21 cellular contexts compared by ENCODE assay signal in the genomic region with DNA sequence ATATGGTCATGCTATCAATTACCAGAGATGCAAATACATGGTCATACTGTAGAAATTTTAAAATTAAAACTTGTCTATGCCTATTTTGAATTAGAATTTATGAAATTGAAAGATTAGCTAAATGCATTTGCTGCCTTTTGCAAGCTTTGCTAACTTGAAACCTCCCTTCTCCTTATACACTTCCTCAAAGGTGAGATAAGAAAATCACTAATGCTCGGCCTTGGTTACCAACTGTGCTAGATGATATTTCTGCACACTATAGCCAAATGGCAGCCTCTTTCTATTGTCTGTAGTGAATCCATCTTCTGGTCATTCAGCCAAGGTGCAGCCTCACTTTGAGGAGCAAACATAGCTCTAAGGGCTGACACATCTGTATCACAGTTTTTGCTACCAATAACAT.
"Had no signal": no experiment of that assay in that cellular context is flagged by ENCODE, and none has a peak within 500 bp of the region (broad histone marks: within the 10 kb centered on the region; RNA-seq: fewer than 3 reads in every experiment).

No MANE protein-coding gene starts in this region.

- DNase-seq: dermis blood vessel endothelial cell; effector memory CD4-positive, alpha-beta T cell; foreskin keratinocyte; heart left ventricle; kidney; naive B cell; right lobe of liver; small intestine; stimulated activated CD4-positive, alpha-beta T cell treated with anti-CD3 and anti-CD28 coated beads, Interleukin-15, amount 100 ng/mL, for 24 hours; stimulated activated CD4-positive, alpha-beta T cell treated with anti-CD3 and anti-CD28 coated beads, Interleukin-4, amount 100 ng/mL, for 1 hour; stimulated activated CD8-positive, alpha-beta memory T cell treated with anti-CD3 and anti-CD28 coated beads, Interleukin-4, amount 100 ng/mL, for 48 hours; stimulated activated naive CD4-positive, alpha-beta T cell; stomach; thyroid gland; trophoblast cell had no signal

- H3K27me3 ChIP-seq: esophagus muscularis mucosa, foreskin keratinocyte, gastroesophageal sphincter, heart left ventricle, hepatocyte, right lobe of liver, stomach, thyroid gland, vagina had no signal

- H3K4me3 ChIP-seq: esophagus muscularis mucosa, gastroesophageal sphincter, heart left ventricle, hepatocyte, lung, right lobe of liver, stomach, thyroid gland, vagina had no signal

- H3K36me3 ChIP-seq: esophagus muscularis mucosa, gastroesophageal sphincter, heart left ventricle, right lobe of liver, stomach, thyroid gland, vagina had no signal

- FAIRE-seq: endothelial cell of umbilical vein, small intestine had no signal
